In genomic region chr20:9068232-9068781, GRCh38 we compare ENCODE assay signal across 8 cellular contexts. TPM values are rescaled to one million over a fixed set of nuclear protein-coding genes. Genes with fewer than 3 reads are reported as not detected.
DNase-seq lines count a peak whose midpoint lies in the region; ATAC-seq and TF ChIP-seq lines count a peak whose summit lies in the region.

No MANE protein-coding gene starts in this region.

- peak overlapping the region; percentile 65 for H3K27ac ChIP-seq in endodermal cell (ENCODE audit: low read depth, low read length)

- ATAC-seq in HG03354 (IDR thresholded peaks at IDR 0.05; ENCODE audit: poor library complexity, severe bottlenecking, unreplicated experiment) (no peak), HG03108 (IDR thresholded peaks at IDR 0.05; ENCODE audit: unreplicated experiment) (no peak)

- peaks cover 18% of the 10 kb centered on the region for H3K4me1 ChIP-seq in endodermal cell (ENCODE audit: control insufficient read depth, insufficient read depth, low read length)

- H3K27me3 Mint-ChIP-seq in endodermal cell (ENCODE audit: insufficient read depth), result no peaks in the 10 kb centered on the region

- H3K36me3 Mint-ChIP-seq in endodermal cell (ENCODE audit: low read depth), result no peaks in the 10 kb centered on the region

- DNase-seq in EH (ENCODE audit: low read depth) (peak; percentile 66), NCI-H446 treated with DMSO at 0.1 percent for 48 hours (lab: John Stamatoyannopoulos, UW) (peak; percentile 42), endodermal cell (peak; percentile 90), midbrain (lab: John Stamatoyannopoulos, UW) (peak; percentile 28), HUDEP-2 (lab: John Stamatoyannopoulos, UW; ENCODE audit: unreplicated experiment in 76 of 76) (no peak), NAMALWA (ENCODE audit: low spot score) (no peak)

- peak overlapping the region; percentile 65 for H3K4me3 Mint-ChIP-seq in endodermal cell

- H3K9ac ChIP-seq in endodermal cell (ENCODE audit: extremely low read depth, low read length, poor library complexity, severe bottlenecking), result peak overlapping the region; percentile 28

- no peaks in the 10 kb centered on the region for H3K27me3 ChIP-seq in endodermal cell (ENCODE audit: control insufficient read depth, insufficient read depth, low read length, poor library complexity, severe bottlenecking)

- H3K9me3 Mint-ChIP-seq in endodermal cell, result no peaks in the 10 kb centered on the region

- no peaks in the 10 kb centered on the region for H3K36me3 ChIP-seq in endodermal cell (ENCODE audit: control insufficient read depth, insufficient read depth, low read length)

- no peaks in the 10 kb centered on the region for H3K9me3 ChIP-seq in endodermal cell (ENCODE audit: control insufficient read depth, low read length)

- peak overlapping the region; percentile 90 for H3K4me3 ChIP-seq in endodermal cell (ENCODE audit: low read length)

- WGBS in endodermal cell (ENCODE audit: insufficient coverage in 1 of 2, insufficient read length in 1 of 2), 2 experiments, result 0% methylated on average over 8 to 54 of the region's 54 CpGs

- H3K4me1 Mint-ChIP-seq in endodermal cell, result peaks cover 36% of the 10 kb centered on the region

- peak overlapping the region; percentile 87 for H3K27ac Mint-ChIP-seq in endodermal cell

- TF ChIP-seq CTCF in endodermal cell (conservative IDR thresholded peaks at IDR 0.05), result peak; percentile 33

RNA-seq across cellular contexts. Expression of gene PLCB4, which starts 0.6 kb away (rescaled TPM):
- total RNA-seq in endodermal cell, result 10 to 100 TPM; 14.4 to 14.6 TPM
- polyA plus RNA-seq in endodermal cell (2013, experiment 1 of 2), result 19.1 TPM
- 18.8 TPM for polyA plus RNA-seq in endodermal cell (2013, experiment 2 of 2)

Comparison
In these comparisons a context has a peak if more than half of its experiments do, and no peak if none do; other contexts are left out.
1. DNase-seq: peak in EH (single experiment), NCI-H446 treated with DMSO at 0.1 percent for 48 hours (single experiment), endodermal cell (single experiment) and midbrain (single experiment); none in HUDEP-2 (0 of 76) and NAMALWA (single experiment).